In genomic region chr5:54807421-54807820, GRCh38 we compare ENCODE assay signal across 12 cellular contexts.
DNase-seq lines count a peak whose midpoint lies in the region; ATAC-seq, FAIRE-seq and TF ChIP-seq lines count a peak whose summit lies in the region.
"Had no signal": no experiment of that assay in that cellular context is flagged by ENCODE, and none has a peak within 500 bp of the region (broad histone marks: within the 10 kb centered on the region; RNA-seq: fewer than 3 reads in every experiment).

No MANE protein-coding gene starts in this region.

- peak overlapping the region; percentile 85 for H3K4ac ChIP-seq in mesenchymal stem cell (ENCODE audit: low read depth in 1 of 2, low read length in 2 of 2)

- H2BK5ac ChIP-seq in mesenchymal stem cell (ENCODE audit: low read depth, low read length, poor library complexity, severe bottlenecking) = no peak overlapping the region

- peak overlapping the region; percentile 26 for H3K4me2 ChIP-seq in endothelial cell of umbilical vein (ENCODE audit: insufficient read depth, low read length)
- H3K4me2 ChIP-seq in mesenchymal stem cell (ENCODE audit: low read length, poor library complexity, severe bottlenecking) = no peak overlapping the region

- no peaks in the 10 kb centered on the region for H3K36me3 Mint-ChIP-seq in activated naive CD8-positive, alpha-beta T cell treated with anti-CD3 and anti-CD28 coated beads, Interleukin-2, amount 50 U/mL, for 24 hours (ENCODE audit: low read depth)
- H3K36me3 Mint-ChIP-seq: brain had no signal

- no peak overlapping the region for H3K4me3 Mint-ChIP-seq in activated naive CD8-positive, alpha-beta T cell treated with anti-CD3 and anti-CD28 coated beads, Interleukin-2, amount 50 U/mL, for 24 hours
- H3K4me3 Mint-ChIP-seq: brain; stimulated activated naive CD8-positive, alpha-beta T cell treated with anti-CD3 and anti-CD28 coated beads, Interleukin-15, Interleukin-2, amounts not matched to agents 100 ng/mL and 50 ng/mL, for 24 hours had no signal

- no peak overlapping the region for H3K4me3 ChIP-seq in endothelial cell of umbilical vein (replicated peaks in 1 of 3; ENCODE audit: insufficient read depth in 1 of 3, low read depth in 1 of 3, low read length in 3 of 3)
- no peak overlapping the region for H3K4me3 ChIP-seq in mesenchymal stem cell (ENCODE audit: insufficient read depth in 1 of 2, low read depth in 1 of 2, low read length in 2 of 2)

- peak overlapping the region; percentile 80 for H3K27ac ChIP-seq in endothelial cell of umbilical vein (ENCODE audit: insufficient read depth, low read depth, low read length)
- H3K27ac ChIP-seq in mesenchymal stem cell (ENCODE audit: low read length, poor library complexity, severe bottlenecking) = peak overlapping the region; percentile 69

- POLR2A ChIA-PET in endothelial cell of umbilical vein (lab: Charles Lee) = interaction anchor here (0.7 kb wide), 1 partner anchor 12 kb away, joined by 3 read pairs; no protein-coding TSS in a partner anchor

- peak overlapping the region; percentile 90 to 92 for H3K18ac ChIP-seq in mesenchymal stem cell (ENCODE audit: low read depth in 1 of 2, low read length in 2 of 2)

- DNase-seq in AG20443 (ENCODE audit: low spot score) = peak; percentile 65
- DNase-seq in NCI-H226 = peak; percentile 90
- peak; percentile 84 for DNase-seq in endothelial cell of umbilical vein (ENCODE audit: low read depth, low spot score)
- DNase-seq in mesenchymal stem cell = peak; percentile 79
- DNase-seq in cardiac septum (ENCODE audit: low spot score) = no peak
- no peak for DNase-seq in activated naive CD8-positive, alpha-beta T cell treated with anti-CD3 and anti-CD28 coated beads, Interleukin-2, amount 50 U/mL, for 24 hours
- no peak for DNase-seq in islet precursor cell
- DNase-seq: NCI-H446 had no signal

- H2BK120ac ChIP-seq in mesenchymal stem cell (ENCODE audit: low read depth, low read length) = no peak overlapping the region

- H3K79me1 ChIP-seq in mesenchymal stem cell (replicated peaks; ENCODE audit: low read length, poor library complexity, severe bottlenecking) = no peaks in the 10 kb centered on the region

- no peak for TF ChIP-seq CTCF in endothelial cell of umbilical vein (IDR thresholded peaks at IDR 0.05; ENCODE audit: extremely low read depth in 1 of 2, insufficient read depth in 1 of 2, low read depth in 1 of 2, low read length in 2 of 2)

- no peak overlapping the region for H2AK5ac ChIP-seq in mesenchymal stem cell (ENCODE audit: low read length, severe bottlenecking)

- H2AFZ ChIP-seq in endothelial cell of umbilical vein (ENCODE audit: low read depth, low read length) (no peak overlapping the region), mesenchymal stem cell (ENCODE audit: low read depth, low read length) (no peak overlapping the region)

- H2BK12ac ChIP-seq in mesenchymal stem cell (ENCODE audit: low read length in 2 of 2) = peak overlapping the region in 1 of 2 experiments; percentile 55

- H3K9me3 ChIP-seq in endothelial cell of umbilical vein (replicated peaks; ENCODE audit: control insufficient read depth, insufficient read depth, low read length) (no peaks in the 10 kb centered on the region), mesenchymal stem cell (ENCODE audit: control insufficient read depth, low read length) (no peaks in the 10 kb centered on the region)

- peak overlapping the region; percentile 45 for H4K8ac ChIP-seq in mesenchymal stem cell (ENCODE audit: low read length)

- H3K36me3 ChIP-seq in endothelial cell of umbilical vein (ENCODE audit: control insufficient read depth in 2 of 2, extremely low read depth in 1 of 2, insufficient read depth in 2 of 2, low read length in 2 of 2) = no peaks in the 10 kb centered on the region
- no peaks in the 10 kb centered on the region for H3K36me3 ChIP-seq in mesenchymal stem cell (ENCODE audit: control insufficient read depth in 1 of 2, insufficient read depth in 2 of 2, low read depth in 1 of 2, low read length in 2 of 2)

- H3K14ac ChIP-seq in mesenchymal stem cell (ENCODE audit: low read length in 2 of 2) = no peak overlapping the region

- 0% methylated on average over 1 of the region's 1 CpG for WGBS in mesenchymal stem cell

- H3K9me3 Mint-ChIP-seq in activated naive CD8-positive, alpha-beta T cell treated with anti-CD3 and anti-CD28 coated beads, Interleukin-2, amount 50 U/mL, for 24 hours = peaks cover 9% of the 10 kb centered on the region

- no peak overlapping the region for H3K27ac Mint-ChIP-seq in activated naive CD8-positive, alpha-beta T cell treated with anti-CD3 and anti-CD28 coated beads, Interleukin-2, amount 50 U/mL, for 24 hours
- H3K27ac Mint-ChIP-seq: brain; stimulated activated naive CD8-positive, alpha-beta T cell treated with anti-CD3 and anti-CD28 coated beads, Interleukin-15, Interleukin-2, amounts not matched to agents 100 ng/mL and 50 ng/mL, for 24 hours had no signal

- H4K20me1 ChIP-seq in endothelial cell of umbilical vein (replicated peaks; ENCODE audit: control insufficient read depth, extremely low read depth, insufficient read depth, low read length) = no peaks in the 10 kb centered on the region

- H3K4me1 ChIP-seq in endothelial cell of umbilical vein (ENCODE audit: control insufficient read depth, extremely low read depth, insufficient read depth, low read length) (peaks cover 13% of the 10 kb centered on the region), mesenchymal stem cell (ENCODE audit: control insufficient read depth, insufficient read depth, low read depth, low read length) (peaks cover 6% of the 10 kb centered on the region)

- H4K91ac ChIP-seq in mesenchymal stem cell (ENCODE audit: low read length) = peak overlapping the region; percentile 88

- intact Hi-C loops in endothelial cell of umbilical vein (cut with micrococcal nuclease) = loop anchor here (1.0 kb wide), 4 partner anchors 28 to 348 kb away; no protein-coding TSS in a partner anchor
- intact Hi-C loops in cardiac septum (cut with DNase I) = no loop called here

- BruUV-seq in endothelial cell of umbilical vein (replicated peaks; lab: Mats Ljungman, UMichigan) = no TSS peak

- dilution Hi-C loops in endothelial cell of umbilical vein (cut with MboI; ENCODE audit: extremely low pct_ligation_motif_present, low sequenced_read_pairs) = no loop called here

- CTCF ChIA-PET in endothelial cell of umbilical vein (lab: Charles Lee) = interaction anchor here (1.0 to 1.1 kb wide), 2 partner anchors 13 to 37 kb away, joined by 6 to 9 read pairs; no protein-coding TSS in a partner anchor

- TF ChIP-seq POLR2A in endothelial cell of umbilical vein (IDR thresholded peaks at IDR 0.05; ENCODE audit: low read depth, low read length) = no peak

- H3K27me3 ChIP-seq in endothelial cell of umbilical vein (ENCODE audit: control insufficient read depth in 2 of 2, insufficient read depth in 2 of 2, low read length in 2 of 2) (no peaks in the 10 kb centered on the region), mesenchymal stem cell (ENCODE audit: control insufficient read depth in 1 of 2, insufficient read depth in 1 of 2, low read length in 2 of 2) (no peaks in the 10 kb centered on the region)

- peak; percentile 94 for FAIRE-seq in endothelial cell of umbilical vein (lab: Jason Lieb, UNC)
- FAIRE-seq: GM12891 had no signal

- H3K23ac ChIP-seq in mesenchymal stem cell (ENCODE audit: low read length in 2 of 2) = no peak overlapping the region

- peaks cover 3% of the 10 kb centered on the region for H3K27me3 Mint-ChIP-seq in activated naive CD8-positive, alpha-beta T cell treated with anti-CD3 and anti-CD28 coated beads, Interleukin-2, amount 50 U/mL, for 24 hours
- H3K27me3 Mint-ChIP-seq: stimulated activated naive CD8-positive, alpha-beta T cell treated with anti-CD3 and anti-CD28 coated beads, Interleukin-15, Interleukin-2, amounts not matched to agents 100 ng/mL and 50 ng/mL, for 24 hours had no signal

- no peak overlapping the region for H2BK15ac ChIP-seq in mesenchymal stem cell (ENCODE audit: low read depth, poor library complexity, severe bottlenecking)

- H3K9ac ChIP-seq in endothelial cell of umbilical vein (replicated peaks; ENCODE audit: extremely low read depth, insufficient read depth, low read length) (peak overlapping the region; percentile 42), mesenchymal stem cell (ENCODE audit: low read length) (no peak overlapping the region)

- peaks cover 14% of the 10 kb centered on the region for H3K4me1 Mint-ChIP-seq in activated naive CD8-positive, alpha-beta T cell treated with anti-CD3 and anti-CD28 coated beads, Interleukin-2, amount 50 U/mL, for 24 hours
- H3K4me1 Mint-ChIP-seq: brain had no signal

- no peak for ATAC-seq in HG02571 (IDR thresholded peaks at IDR 0.05; ENCODE audit: unreplicated experiment)
- no peak for ATAC-seq in activated naive CD8-positive, alpha-beta T cell treated with anti-CD3 and anti-CD28 coated beads, Interleukin-2, amount 50 U/mL, for 24 hours

- no peaks in the 10 kb centered on the region for H3K79me2 ChIP-seq in endothelial cell of umbilical vein (ENCODE audit: control insufficient read depth, insufficient read depth, low read length)

- no peaks in the 10 kb centered on the region for H3K9me1 ChIP-seq in endothelial cell of umbilical vein (replicated peaks; ENCODE audit: control insufficient read depth, extremely low read depth, insufficient read depth, low read length)

TF ChIP-seq in endothelial cell of umbilical vein, 7 proteins besides CTCF, POLR2A, EP300 and RAD21:
- TF ChIP-seq JUN (IDR thresholded peaks at IDR 0.05; ENCODE audit: borderline replicate concordance, insufficient read depth, insufficient read length, low read depth) (peak; percentile 97), POLR2AphosphoS5 (IDR thresholded peaks at IDR 0.05; ENCODE audit: insufficient read depth, low read depth, low read length) (peak; percentile 41), EZH2 (IDR thresholded peaks at IDR 0.05; ENCODE audit: borderline replicate concordance, low read depth, low read length, severe bottlenecking) (no peak), FOS (IDR thresholded peaks at IDR 0.05; ENCODE audit: borderline replicate concordance, insufficient read depth, low read length) (peak; percentile 78), MYC (IDR thresholded peaks at IDR 0.05; ENCODE audit: low read depth, low read length) (no peak), MAX (IDR thresholded peaks at IDR 0.05; ENCODE audit: insufficient read depth, insufficient read length) (no peak), GATA2 (IDR thresholded peaks at IDR 0.05; ENCODE audit: insufficient read depth, insufficient read length, low read depth, low read length) (no peak)

Comparison
In these comparisons a context has a peak if more than half of its experiments do, and no peak if none do; other contexts are left out.
1. DNase-seq: peak in AG20443 (single experiment), NCI-H226 (single experiment), endothelial cell of umbilical vein (single experiment) and mesenchymal stem cell (single experiment); none in cardiac septum (single experiment), activated naive CD8-positive, alpha-beta T cell treated with anti-CD3 and anti-CD28 coated beads, Interleukin-2, amount 50 U/mL, for 24 hours (single experiment) and islet precursor cell (single experiment).